15 cellular contexts compared by ENCODE assay signal in genomic region chr4:120765271-120765985, GRCh38.
DNase-seq lines count a peak whose midpoint lies in the region; ATAC-seq and TF ChIP-seq lines count a peak whose summit lies in the region.
"Had no signal": no experiment of that assay in that cellular context is flagged by ENCODE, and none has a peak within 500 bp of the region (broad histone marks: within the 10 kb centered on the region; RNA-seq: fewer than 3 reads in every experiment).

No MANE protein-coding gene starts in this region.

- H3K36me3 ChIP-seq in left ventricle myocardium inferior, result no peaks in the 10 kb centered on the region

- ATAC-seq in GM18511 (IDR thresholded peaks at IDR 0.05; ENCODE audit: unreplicated experiment) (peak; percentile 90), GM21447 (IDR thresholded peaks at IDR 0.05; ENCODE audit: unreplicated experiment) (peak; percentile 68), HG03280 (IDR thresholded peaks at IDR 0.05; ENCODE audit: unreplicated experiment) (peak; percentile 64)
- ATAC-seq: effector memory CD8-positive, alpha-beta T cell; HepG2 had no signal

- CTCF ChIA-PET in GM10248 (lab: Yijun Ruan, JAX), result interaction anchor here (0.7 to 2.1 kb wide), 6 partner anchors 8 to 94 kb away, joined by 3 to 4 read pairs (median 4); no protein-coding TSS in a partner anchor

- H3K9me3 ChIP-seq in left ventricle myocardium inferior (replicated peaks), result no peaks in the 10 kb centered on the region

- TF ChIP-seq CTCF in left ventricle myocardium inferior (IDR thresholded peaks at IDR 0.05; ENCODE audit: borderline replicate concordance) (no peak), GM10248 (IDR thresholded peaks at IDR 0.05; ENCODE audit: control extremely low read depth, extremely low read depth, low read depth, missing control alignments) (no peak)

- intact Hi-C loops in left ventricle myocardium inferior (cut with micrococcal nuclease), result no loop called here
- intact Hi-C loops in posterior vena cava (cut with DNase I), result no loop called here

- peak overlapping the region; percentile 79 for H3K27ac ChIP-seq in left ventricle myocardium inferior (replicated peaks)

- POLR2A ChIA-PET in GM10248 (lab: Yijun Ruan, JAX), result no interaction called here

- peaks cover 14% of the 10 kb centered on the region for H3K4me1 ChIP-seq in left ventricle myocardium inferior

- DNase-seq in left ventricle myocardium inferior (no peak), NCI-H82 treated with DMSO at 0.1 percent for 48 hours (lab: John Stamatoyannopoulos, UW; ENCODE audit: unreplicated experiment) (no peak), GM10248 (ENCODE audit: extremely low spot score) (no peak), posterior vena cava (ENCODE audit: low spot score) (no peak), NCI-H1048 (lab: John Stamatoyannopoulos, UW) (no peak)
- DNase-seq: activated CD4-positive, CD25-positive, alpha-beta regulatory T cell treated with anti-CD3 and anti-CD28 coated beads, Interleukin-2, amount 50 U/mL, for 72 hours; DMS79; effector memory CD8-positive, alpha-beta T cell; HFFc6; kidney glomerular epithelial cell; NCI-H1694 treated with DMSO at 0.1 percent for 48 hours had no signal

- peak overlapping the region; percentile 4 for H3K4me3 ChIP-seq in left ventricle myocardium inferior

- H3K27me3 ChIP-seq in left ventricle myocardium inferior (ENCODE audit: low read depth), result no peaks in the 10 kb centered on the region
